Comparison of ENCODE assay signal across 38 cellular contexts in the genomic region with DNA sequence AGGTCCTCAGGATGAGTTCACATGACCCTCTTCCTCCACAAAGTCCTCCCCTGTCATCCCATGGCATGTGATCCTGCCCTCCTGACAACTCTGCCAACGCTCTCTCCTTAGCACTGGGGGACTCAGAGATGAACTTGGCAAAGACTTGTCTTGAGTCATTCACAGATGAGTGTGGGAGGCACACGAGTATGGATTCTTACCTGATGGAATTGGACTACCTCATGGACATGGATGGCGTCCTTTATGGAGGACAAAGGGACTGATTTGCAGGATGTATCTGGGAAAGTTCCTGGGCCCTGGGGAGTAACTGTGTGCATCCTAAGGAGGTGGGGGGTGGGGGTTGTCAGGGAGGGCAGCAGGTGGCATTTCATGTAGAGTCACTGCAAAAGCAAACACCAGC. TPM values are rescaled to one million over a fixed set of nuclear protein-coding genes. Genes with fewer than 3 reads are reported as not detected.
"Had no signal": no experiment of that assay in that cellular context is flagged by ENCODE, and none has a peak within 500 bp of the region (broad histone marks: within the 10 kb centered on the region; RNA-seq: fewer than 3 reads in every experiment).

No MANE protein-coding gene starts in this region.

- H3K27me3 ChIP-seq: MG63 had no signal

- H3K27ac ChIP-seq: KMS-11 had no signal

- H3K9ac ChIP-seq: KMS-11 had no signal

- H3K36me3 ChIP-seq: MG63 had no signal

- DNase-seq: Karpas-422, Kasumi-1, KG1, MG63, MM.1S, MV-4-11, NCI-H1048, NCI-H1092, NCI-H1092 treated with DMSO at 0.1 percent for 48 hours, NCI-H1105, NCI-H1105 treated with DMSO at 0.1 percent for 48 hours, NCI-H1417, NCI-H1417 treated with DMSO at 0.1 percent for 48 hours, NCI-H1436, NCI-H1436 treated with DMSO at 0.1 percent for 48 hours, NCI-H1694, NCI-H1694 treated with DMSO at 0.1 percent for 48 hours, NCI-H187, NCI-H187 treated with DMSO at 0.1 percent for 48 hours, NCI-H1930, NCI-H2029, NCI-H2029 treated with DMSO at 0.1 percent for 48 hours, NCI-H2081, NCI-H2081 treated with DMSO at 0.1 percent for 48 hours, NCI-H2107, NCI-H2171, NCI-H2171 treated with DMSO at 0.1 percent for 48 hours, NCI-H2227 treated with DMSO at 0.1 percent for 48 hours, NCI-H226, NCI-H345, NCI-H446, NCI-H446 treated with DMSO at 0.1 percent for 48 hours, NCI-H510A, NCI-H510A treated with DMSO at 0.1 percent for 48 hours, NCI-H524 had no signal

- H3K4me3 ChIP-seq: MG63 had no signal

RNA-seq across cellular contexts. Expression of gene TF, which starts 46.3 kb away (rescaled TPM):
- total RNA-seq: LHCN-M2, M059J had no signal
